27 cellular contexts compared by ENCODE assay signal in genomic region chr13:62290542-62290941, GRCh38.
"Had no signal": no experiment of that assay in that cellular context is flagged by ENCODE, and none has a peak within 500 bp of the region (broad histone marks: within the 10 kb centered on the region; RNA-seq: fewer than 3 reads in every experiment).

No MANE protein-coding gene starts in this region.

- H3K9ac ChIP-seq: parathyroid adenoma had no signal

- H3K4me1 ChIP-seq: parathyroid adenoma, psoas muscle, right lobe of liver, sigmoid colon, stomach, thyroid gland, tibial nerve, upper lobe of left lung, vagina had no signal

- FAIRE-seq: small intestine, urothelium cell line had no signal

- H3K4me3 ChIP-seq: ovary, psoas muscle, right lobe of liver, sigmoid colon, stomach, thoracic aorta, thyroid gland, tibial nerve, upper lobe of left lung, vagina had no signal

- H2AFZ ChIP-seq: parathyroid adenoma had no signal

- DNase-seq: naive thymus-derived CD8-positive, alpha-beta T cell; nephron progenitor cell; occipital lobe; ovary; posterior cingulate gyrus; psoas muscle; right cardiac atrium; right lobe of liver; sigmoid colon; small intestine; stimulated activated CD4-positive, alpha-beta T cell treated with anti-CD3 and anti-CD28 coated beads, Interleukin-15, amount 100 ng/mL, for 24 hours; stimulated activated CD4-positive, alpha-beta T cell treated with anti-CD3 and anti-CD28 coated beads, Interleukin-2, amount 100 ng/mL, for 24 hours; stimulated activated CD4-positive, alpha-beta T cell treated with anti-CD3 and anti-CD28 coated beads, Interleukin-2, amount 100 ng/mL, for 48 hours; stimulated activated CD4-positive, alpha-beta T cell treated with anti-CD3 and anti-CD28 coated beads, Interleukin-4, amount 100 ng/mL, for 24 hours; stimulated activated naive B cell treated with anti-CD40 and anti-IgM and Interleukin-4, amounts not matched to agents 10 μg/mL and 1 μg/mL and 100 μg/mL, for 72 hours; stimulated activated naive CD4-positive, alpha-beta T cell treated with Interleukin-2 at 50 U/mL for 16 hours; stomach; thyroid gland; trophoblast cell; upper lobe of left lung had no signal

- H3K36me3 ChIP-seq: ovary, right lobe of liver, sigmoid colon, stomach, thoracic aorta, thyroid gland, tibial nerve, upper lobe of left lung, vagina had no signal

- H3K9me3 ChIP-seq: ovary, psoas muscle, right lobe of liver, sigmoid colon, stomach, thoracic aorta, thyroid gland, tibial nerve, upper lobe of left lung, vagina had no signal

- H3K27me3 ChIP-seq: ovary, right lobe of liver, sigmoid colon, stomach, thyroid gland, tibial nerve, upper lobe of left lung, vagina had no signal

- ATAC-seq: naive thymus-derived CD8-positive, alpha-beta T cell; natural killer cell treated with Interleukin-12 subunit alpha and Interleukin-12 subunit beta and Interleukin-15 and Interleukin-18, amount 100 ng/mL, for 72 hours; psoas muscle; right cardiac atrium; right lobe of liver; stimulated activated effector memory CD8-positive, alpha-beta T cell treated with anti-CD3 and anti-CD28 coated beads, Interleukin-12 subunit alpha, Interleukin-12 subunit beta, amount 100 ng/mL, for 72 hours; stimulated activated naive B cell treated with anti-CD40 and anti-IgM and Interleukin-4, amounts not matched to agents 10 μg/mL and 1 μg/mL and 100 μg/mL, for 72 hours had no signal

- H3K79me2 ChIP-seq: parathyroid adenoma had no signal

- H3K27ac ChIP-seq: ovary, parathyroid adenoma, psoas muscle, right lobe of liver, sigmoid colon, stomach, thoracic aorta, thyroid gland, tibial nerve, upper lobe of left lung, vagina had no signal
